Comparison of ENCODE assay signal across 14 cellular contexts in the genomic region with DNA sequence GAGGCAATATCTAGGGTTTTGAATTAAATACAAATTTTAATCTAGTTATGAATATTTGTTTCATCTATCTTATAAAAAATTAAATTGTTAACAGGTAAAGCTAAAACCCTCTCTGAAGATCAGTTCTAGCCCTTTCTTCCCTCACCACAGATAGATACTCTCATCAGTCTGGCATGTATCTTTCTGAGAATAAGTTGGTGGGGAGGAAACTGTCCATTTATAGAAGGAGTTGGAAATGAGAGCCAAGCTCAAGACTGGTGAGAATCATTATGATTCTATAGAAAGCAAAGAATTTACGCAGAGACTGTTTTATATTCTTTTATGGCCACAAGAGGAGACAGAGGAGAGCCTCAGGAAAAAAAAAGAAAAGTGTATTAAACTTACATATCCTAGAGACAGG. TPM values are rescaled to one million over a fixed set of nuclear protein-coding genes. Genes with fewer than 3 reads are reported as not detected.
DNase-seq lines count a peak whose midpoint lies in the region; ATAC-seq and TF ChIP-seq lines count a peak whose summit lies in the region.
"Had no signal": no experiment of that assay in that cellular context is flagged by ENCODE, and none has a peak within 500 bp of the region (broad histone marks: within the 10 kb centered on the region; RNA-seq: fewer than 3 reads in every experiment).

No MANE protein-coding gene starts in this region.

- H3K36me3 Mint-ChIP-seq in brain: peaks cover 18% of the 10 kb centered on the region
- peaks cover 20 to 75% (median 39%) of the 10 kb centered on the region in 3 donors for H3K36me3 Mint-ChIP-seq in naive thymus-derived CD8-positive, alpha-beta T cell

- peaks cover 30% of the 10 kb centered on the region for H3K4me1 Mint-ChIP-seq in brain
- peaks cover 0 to 10% (median 4%) of the 10 kb centered on the region in 4 donors for H3K4me1 Mint-ChIP-seq in naive thymus-derived CD8-positive, alpha-beta T cell

- ATAC-seq in naive thymus-derived CD8-positive, alpha-beta T cell: no peak
- no peak for ATAC-seq in HG03175 (IDR thresholded peaks at IDR 0.05; ENCODE audit: unreplicated experiment)

- H3K27ac ChIP-seq in HEK293 (ENCODE audit: extremely low read depth, low read depth, low read length) (peak overlapping the region; percentile 95), vagina (no peak overlapping the region)

- no peak for TF ChIP-seq CTCF in HEK293 (tag by site-specific recombination; IDR thresholded peaks at IDR 0.05)
- no peak for TF ChIP-seq CTCF in brain (conservative IDR thresholded peaks at IDR 0.05)
- TF ChIP-seq CTCF in vagina (IDR thresholded peaks at IDR 0.05): no peak

- H3K4me1 ChIP-seq in HEK293 (ENCODE audit: control insufficient read depth, insufficient read depth, low read length): peaks cover 21% of the 10 kb centered on the region
- peaks cover 8% of the 10 kb centered on the region for H3K4me1 ChIP-seq in vagina

- H3K9me3 Mint-ChIP-seq in brain: no peaks in the 10 kb centered on the region
- no peaks in the 10 kb centered on the region for H3K9me3 Mint-ChIP-seq in naive thymus-derived CD8-positive, alpha-beta T cell
- H3K9me3 Mint-ChIP-seq: CD8-positive, alpha-beta memory T cell; dendritic cell treated with granulocyte-macrophage colony-stimulating factor and Interleukin-4, amounts not matched to agents 40 ng/mL and 50 ng/mL, for 4 days had no signal

- H3K27me3 Mint-ChIP-seq in brain: no peaks in the 10 kb centered on the region
- no peaks in the 10 kb centered on the region for H3K27me3 Mint-ChIP-seq in naive thymus-derived CD8-positive, alpha-beta T cell
- H3K27me3 Mint-ChIP-seq: CD8-positive, alpha-beta memory T cell; dendritic cell treated with granulocyte-macrophage colony-stimulating factor and Interleukin-4, amounts not matched to agents 40 ng/mL and 50 ng/mL, for 4 days had no signal

- no peaks in the 10 kb centered on the region for H3K27me3 ChIP-seq in vagina

- H3K27ac Mint-ChIP-seq in brain: peak overlapping the region; percentile 11 to 96 (median 76)
- H3K27ac Mint-ChIP-seq in naive thymus-derived CD8-positive, alpha-beta T cell: peak overlapping the region in 6 of 10 donors; percentile 22 to 80 (median 52)
- H3K27ac Mint-ChIP-seq: dendritic cell treated with granulocyte-macrophage colony-stimulating factor and Interleukin-4, amounts not matched to agents 40 ng/mL and 50 ng/mL, for 4 days had no signal

- H3K4me3 ChIP-seq in HEK293 (ENCODE audit: low read depth, low read length) (peak overlapping the region; percentile 11), vagina (no peak overlapping the region)

- CTCF ChIA-PET in HEK293 (lab: Yijun Ruan, JAX): no interaction called here

- H3K4me3 Mint-ChIP-seq in brain: peak overlapping the region in 3 of 5 experiments; percentile 43 to 74 (median 65)
- H3K4me3 Mint-ChIP-seq in naive thymus-derived CD8-positive, alpha-beta T cell: no peak overlapping the region
- H3K4me3 Mint-ChIP-seq: CD8-positive, alpha-beta memory T cell; dendritic cell treated with granulocyte-macrophage colony-stimulating factor and Interleukin-4, amounts not matched to agents 40 ng/mL and 50 ng/mL, for 4 days had no signal

- peak; percentile 12 for DNase-seq in DMS79 treated with DMSO at 0.1 percent for 48 hours (lab: John Stamatoyannopoulos, UW)
- DNase-seq in DMS79 (lab: John Stamatoyannopoulos, UW): no peak
- DNase-seq in naive thymus-derived CD8-positive, alpha-beta T cell: no peak
- DNase-seq in superior temporal gyrus (ENCODE audit: extremely low spot score): no peak
- DNase-seq in vagina (ENCODE audit: extremely low spot score in 2 of 2): no peak
- DNase-seq: 8988T; activated CD4-positive, CD25-positive, alpha-beta regulatory T cell treated with anti-CD3 and anti-CD28 coated beads, Interleukin-2, amount 50 U/mL, for 72 hours; CD8-positive, alpha-beta memory T cell; GDM1; NCI-H526 treated with DMSO at 0.1 percent for 48 hours had no signal

- no peak for TF ChIP-seq POLR2A in vagina (IDR thresholded peaks at IDR 0.05)

- POLR2A ChIA-PET in HEK293 (lab: Yijun Ruan, JAX): interaction anchor here (1.1 kb wide), 1 partner anchor 58 kb away, joined by 3 read pairs; no protein-coding TSS in a partner anchor
- POLR2A ChIA-PET in naive thymus-derived CD8-positive, alpha-beta T cell (lab: Charles Lee): no interaction called here

- no peaks in the 10 kb centered on the region for H3K36me3 ChIP-seq in HEK293 (ENCODE audit: control insufficient read depth in 2 of 2, insufficient read depth in 1 of 2, low read length in 2 of 2)
- no peaks in the 10 kb centered on the region for H3K36me3 ChIP-seq in vagina

- intact Hi-C loops in vagina (cut with DNase I): no loop called here

- no peaks in the 10 kb centered on the region for H3K9me3 ChIP-seq in HEK293 (ENCODE audit: control insufficient read depth, insufficient read depth, low read depth, low read length)
- H3K9me3 ChIP-seq in vagina: no peaks in the 10 kb centered on the region

TF ChIP-seq in HEK293, 187 proteins besides CTCF, POLR2A, EP300 and RAD21 (continues in another document):
- TF ChIP-seq BCL11B (tag by site-specific recombination; IDR thresholded peaks at IDR 0.05; ENCODE audit: low read depth) (no peak), ZNF202 (tag by site-specific recombination; IDR thresholded peaks at IDR 0.05; ENCODE audit: borderline replicate concordance) (no peak), KLF1 (tag by site-specific recombination; IDR thresholded peaks at IDR 0.05) (no peak), ZNF2 (tag by site-specific recombination; IDR thresholded peaks at IDR 0.05) (no peak), HOXD13 (CRISPR knock-in tag; IDR thresholded peaks at IDR 0.05; ENCODE audit: borderline replicate concordance) (no peak), BCL11A (tag by site-specific recombination; IDR thresholded peaks at IDR 0.05; ENCODE audit: low read depth) (no peak), ZNF768 (tag by site-specific recombination; IDR thresholded peaks at IDR 0.05) (no peak), ZNF184 (tag by site-specific recombination; IDR thresholded peaks at IDR 0.05) (no peak), ZNF426 (tag by site-specific recombination; IDR thresholded peaks at IDR 0.05) (no peak), MZF1 (tag by site-specific recombination; IDR thresholded peaks at IDR 0.05; ENCODE audit: borderline replicate concordance) (no peak)
- TF ChIP-seq, protein P1, sequence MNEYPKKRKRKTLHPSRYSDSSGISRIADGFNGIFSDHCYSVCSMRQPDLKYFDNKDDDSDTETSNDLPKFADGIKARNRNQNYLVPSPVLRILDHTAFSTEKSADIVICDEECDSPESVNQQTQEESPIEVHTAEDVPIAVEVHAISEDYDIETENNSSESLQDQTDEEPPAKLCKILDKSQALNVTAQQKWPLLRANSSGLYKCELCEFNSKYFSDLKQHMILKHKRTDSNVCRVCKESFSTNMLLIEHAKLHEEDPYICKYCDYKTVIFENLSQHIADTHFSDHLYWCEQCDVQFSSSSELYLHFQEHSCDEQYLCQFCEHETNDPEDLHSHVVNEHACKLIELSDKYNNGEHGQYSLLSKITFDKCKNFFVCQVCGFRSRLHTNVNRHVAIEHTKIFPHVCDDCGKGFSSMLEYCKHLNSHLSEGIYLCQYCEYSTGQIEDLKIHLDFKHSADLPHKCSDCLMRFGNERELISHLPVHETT (tag by site-specific recombination; IDR thresholded peaks at IDR 0.05): no peak
- TF ChIP-seq, protein P2, sequence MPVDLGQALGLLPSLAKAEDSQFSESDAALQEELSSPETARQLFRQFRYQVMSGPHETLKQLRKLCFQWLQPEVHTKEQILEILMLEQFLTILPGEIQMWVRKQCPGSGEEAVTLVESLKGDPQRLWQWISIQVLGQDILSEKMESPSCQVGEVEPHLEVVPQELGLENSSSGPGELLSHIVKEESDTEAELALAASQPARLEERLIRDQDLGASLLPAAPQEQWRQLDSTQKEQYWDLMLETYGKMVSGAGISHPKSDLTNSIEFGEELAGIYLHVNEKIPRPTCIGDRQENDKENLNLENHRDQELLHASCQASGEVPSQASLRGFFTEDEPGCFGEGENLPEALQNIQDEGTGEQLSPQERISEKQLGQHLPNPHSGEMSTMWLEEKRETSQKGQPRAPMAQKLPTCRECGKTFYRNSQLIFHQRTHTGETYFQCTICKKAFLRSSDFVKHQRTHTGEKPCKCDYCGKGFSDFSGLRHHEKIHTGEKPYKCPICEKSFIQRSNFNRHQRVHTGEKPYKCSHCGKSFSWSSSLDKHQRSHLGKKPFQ (tag by site-specific recombination; IDR thresholded peaks at IDR 0.05): no peak

RNA-seq across cellular contexts. Expression of a gene that starts 59.0 kb away (rescaled TPM):
- 5.1 TPM for polyA plus RNA-seq in brain (ENCODE audit: insufficient read depth, low read depth, low replicate concordance)
- 10 to 100 TPM; 10.9 to 11.9 TPM for total RNA-seq in naive thymus-derived CD8-positive, alpha-beta T cell
- polyA plus RNA-seq in naive thymus-derived CD8-positive, alpha-beta T cell: 1 to 10 TPM; 4.6 to 6.1 (median 5.0) TPM
- total RNA-seq in vagina: 18.9 TPM

Comparison
In these comparisons a context has a peak if more than half of its experiments do, and no peak if none do; other contexts are left out.
1. H3K4me3 Mint-ChIP-seq: peak in brain (3 of 5); none in naive thymus-derived CD8-positive, alpha-beta T cell (0 of 10).